In genomic region chr6:31958412-31958740, GRCh38 we compare ENCODE assay signal across 6 cellular contexts. TPM values are rescaled to one million over a fixed set of nuclear protein-coding genes. Genes with fewer than 3 reads are reported as not detected.
DNase-seq lines count a peak whose midpoint lies in the region; ATAC-seq and TF ChIP-seq lines count a peak whose summit lies in the region.

No MANE protein-coding gene starts in this region.

- peaks cover 8 to 27% of the 10 kb centered on the region in 2 donors for H3K36me3 ChIP-seq in body of pancreas (replicated peaks in 1 of 2; ENCODE audit: insufficient read depth in 1 of 2, low read depth in 2 of 2)

- peaks cover 62% of the 10 kb centered on the region for H3K36me3 Mint-ChIP-seq in nephron progenitor cell (ENCODE audit: low read depth)

- peak overlapping the region; percentile 95 for H3K27ac Mint-ChIP-seq in nephron progenitor cell

- H3K27me3 ChIP-seq in body of pancreas = no peaks in the 10 kb centered on the region

- H3K4me1 Mint-ChIP-seq in nephron progenitor cell = peaks cover 32% of the 10 kb centered on the region

- TF ChIP-seq CTCF in body of pancreas (IDR thresholded peaks at IDR 0.05) = no peak
- no peak for TF ChIP-seq CTCF in nephron progenitor cell (IDR thresholded peaks at IDR 0.05)

- no peaks in the 10 kb centered on the region for H3K9me3 ChIP-seq in body of pancreas

- peak overlapping the region; percentile 99 for H3K4me3 Mint-ChIP-seq in nephron progenitor cell

- H3K4me1 ChIP-seq in body of pancreas = peaks cover 22% of the 10 kb centered on the region

- 7 to 9% methylated on average over 11 of the region's 11 CpGs for WGBS in body of pancreas, 2 donors

- H3K4me3 ChIP-seq in body of pancreas = peak overlapping the region; percentile 43 to 89

- DNase-seq in body of pancreas (no peak), nephron progenitor cell (no peak), SW480 (ENCODE audit: low spot score) (no peak), NCI-H1417 treated with DMSO at 0.1 percent for 48 hours (lab: John Stamatoyannopoulos, UW) (no peak), NCI-H2081 treated with DMSO at 0.1 percent for 48 hours (lab: John Stamatoyannopoulos, UW) (no peak)

- no peaks in the 10 kb centered on the region for H3K27me3 Mint-ChIP-seq in nephron progenitor cell (ENCODE audit: low read depth, poor library complexity)

- ATAC-seq in HG03025 (IDR thresholded peaks at IDR 0.05; ENCODE audit: low FRiP score, unreplicated experiment) (peak; percentile 9), body of pancreas (no peak)

- TF ChIP-seq POLR2A in body of pancreas (IDR thresholded peaks at IDR 0.05) = no peak

- no peaks in the 10 kb centered on the region for H3K9me3 Mint-ChIP-seq in nephron progenitor cell

- intact Hi-C loops in body of pancreas (cut with DNase I) = no loop called here

- H3K27ac ChIP-seq in body of pancreas = peak overlapping the region; percentile 36 to 88 (median 75)

RNA-seq across cellular contexts. Expression of gene NELFE, which starts 0.4 kb away (rescaled TPM):
- total RNA-seq in body of pancreas = 10 to 100 TPM; 38.9 to 39.9 TPM

RNA-seq across cellular contexts. Expression of gene SKIC2, which starts 0.6 kb away (rescaled TPM):
- 10 to 100 TPM; 30.9 to 52.1 TPM for total RNA-seq in body of pancreas

RNA-seq across cellular contexts. Expression of gene CFB, which starts 12.5 kb away (rescaled TPM):
- 10 to 100 TPM; 21.0 to 33.9 TPM for total RNA-seq in body of pancreas

RNA-seq across cellular contexts. Expression of gene DXO, which starts 13.6 kb away (rescaled TPM):
- 10 to 100 TPM; 16.9 to 26.0 TPM for total RNA-seq in body of pancreas

RNA-seq across cellular contexts. Expression of gene C4A, which starts 23.5 kb away (rescaled TPM):
- total RNA-seq in body of pancreas = 10 to 100 TPM; 60.3 to 65.9 TPM
